8 cellular contexts compared by ENCODE assay signal in the genomic region with DNA sequence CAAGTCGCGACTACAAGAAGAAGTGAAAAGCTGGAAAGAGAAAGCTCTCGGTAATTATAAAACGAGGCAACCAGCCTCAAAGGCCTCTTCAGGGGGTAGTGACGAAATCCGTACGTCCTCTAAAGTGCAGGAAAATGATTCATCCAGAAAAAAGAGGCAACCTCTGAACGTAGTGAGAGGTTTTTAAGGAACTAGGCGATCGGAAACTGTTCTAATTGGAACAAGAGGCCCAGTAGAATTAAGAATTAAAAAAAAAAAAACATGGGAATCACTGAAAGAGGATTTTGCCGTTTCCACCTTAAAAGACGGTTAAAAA. TPM values are rescaled to one million over a fixed set of nuclear protein-coding genes. Genes with fewer than 3 reads are reported as not detected.
DNase-seq lines count a peak whose midpoint lies in the region; ATAC-seq and TF ChIP-seq lines count a peak whose summit lies in the region.

No MANE protein-coding gene starts in this region.

- peak overlapping the region; percentile 98 to 100 for H3K27ac Mint-ChIP-seq in activated naive CD4-positive, alpha-beta T cell treated with anti-CD3 and anti-CD28 coated beads, Interleukin-2, amount 50 U/mL, for 72 hours

- DNase-seq in AG04450 (ENCODE audit: low read depth, low spot score) (no peak), right cardiac atrium (no peak), NCI-H2171 (lab: John Stamatoyannopoulos, UW) (no peak)
- DNase-seq in activated naive CD4-positive, alpha-beta T cell treated with anti-CD3 and anti-CD28 coated beads, Interleukin-2, amount 50 U/mL, for 72 hours (ENCODE audit: low spot score in 2 of 2) = no peak
- DNase-seq in stimulated activated CD4-positive, alpha-beta T cell treated with anti-CD3 and anti-CD28 coated beads, Interleukin-12 subunit alpha, Interleukin-12 subunit beta, amount 100 ng/mL, for 4 hours = no peak
- DNase-seq in activated effector memory CD4-positive, alpha-beta T cell treated with anti-CD3 and anti-CD28 coated beads, Interleukin-2, amount 50 U/mL, for 16 hours = no peak

- H3K4me1 ChIP-seq in HUES6 (ENCODE audit: control insufficient read depth, insufficient read depth, low read length) (peaks cover 22% of the 10 kb centered on the region), right cardiac atrium (ENCODE audit: control insufficient read depth, insufficient read depth, low read length) (peaks cover 6% of the 10 kb centered on the region)

- peaks cover 47% of the 10 kb centered on the region for H3K36me3 ChIP-seq in HUES6 (ENCODE audit: control insufficient read depth, insufficient read depth, low read length)

- intact Hi-C loops in right cardiac atrium (cut with DNase I) = loop anchor here in 3 of 4 donors (5.0 kb wide), 2 partner anchors 103 to 108 kb away; no protein-coding TSS in a partner anchor

- peak in 1 of 2 donors; percentile 21 for ATAC-seq in activated naive CD4-positive, alpha-beta T cell treated with anti-CD3 and anti-CD28 coated beads, Interleukin-2, amount 50 U/mL, for 72 hours
- peak in 1 of 2 donors; percentile 16 for ATAC-seq in right cardiac atrium

- H3K9me3 ChIP-seq in AG04450 (ENCODE audit: control insufficient read depth, insufficient read depth, low read length) = no peaks in the 10 kb centered on the region; the same call in 1 of the 2 replicates
- no peaks in the 10 kb centered on the region for H3K9me3 ChIP-seq in HUES6 (ENCODE audit: control insufficient read depth, insufficient read depth, low read depth, low read length)
- H3K9me3 ChIP-seq in right cardiac atrium (ENCODE audit: control insufficient read depth, low read length) = no peaks in the 10 kb centered on the region

- H3K27ac ChIP-seq in AG04450 (ENCODE audit: low read depth, low read length) (peak overlapping the region; percentile 91), HUES6 (ENCODE audit: low read depth, low read length) (peak overlapping the region; percentile 93), right cardiac atrium (ENCODE audit: low read length) (peak overlapping the region; percentile 99), skin epidermis (peak overlapping the region; percentile 90 to 100 (median 99))

- under 1% methylated on average over 12 of the region's 12 CpGs for WGBS in right cardiac atrium

- peak overlapping the region; percentile 96 for H3K4me3 ChIP-seq in AG04450 (ENCODE audit: low read depth, low read length)
- peak overlapping the region; percentile 89 for H3K4me3 ChIP-seq in HUES6 (ENCODE audit: low read depth, low read length)
- H3K4me3 ChIP-seq in right cardiac atrium (ENCODE audit: low read length) = peak overlapping the region; percentile 97
- peak overlapping the region; percentile 54 to 97 (median 84) for H3K4me3 ChIP-seq in skin epidermis

- H3K36me3 Mint-ChIP-seq in activated naive CD4-positive, alpha-beta T cell treated with anti-CD3 and anti-CD28 coated beads, Interleukin-2, amount 50 U/mL, for 72 hours = peaks cover 33 to 54% of the 10 kb centered on the region in 2 donors

- no peak for TF ChIP-seq CTCF in AG04450 (IDR thresholded peaks at IDR 0.05; ENCODE audit: low read depth, low read length)

- H3K9me3 Mint-ChIP-seq in activated naive CD4-positive, alpha-beta T cell treated with anti-CD3 and anti-CD28 coated beads, Interleukin-2, amount 50 U/mL, for 72 hours = no peaks in the 10 kb centered on the region

- CTCF ChIA-PET in AG04450 (lab: Charles Lee) = interaction anchor here (0.7 to 3.3 kb wide), 5 partner anchors 68 to 233 kb away, joined by 3 to 35 read pairs (median 5); no protein-coding TSS in a partner anchor

- POLR2A ChIA-PET in AG04450 (lab: Yijun Ruan, JAX) = interaction anchor here (0.6 to 3.4 kb wide), 11 partner anchors 9 to 407 kb away, joined by 3 to 38 read pairs (median 4); no protein-coding TSS in a partner anchor

- H3K9ac ChIP-seq in HUES6 (ENCODE audit: low read length) = peak overlapping the region; percentile 98

- H3K27me3 ChIP-seq in AG04450 (ENCODE audit: control insufficient read depth, insufficient read depth, low read length) = no peaks in the 10 kb centered on the region
- no peaks in the 10 kb centered on the region for H3K27me3 ChIP-seq in HUES6 (ENCODE audit: control insufficient read depth, insufficient read depth, low read length)
- no peaks in the 10 kb centered on the region for H3K27me3 ChIP-seq in right cardiac atrium (ENCODE audit: control insufficient read depth, insufficient read depth)

RNA-seq across cellular contexts. Expression of a gene that starts 1.0 kb away (rescaled TPM):
- polyA plus RNA-seq in AG04450 (2011; rRNA removed) (260 and 329 TPM in 2 replicates), right cardiac atrium (74.5 TPM)
- 434 and 500 TPM in 2 replicates for polyA minus RNA-seq in AG04450 (2011; rRNA and poly(A)+ RNA removed)
- total RNA-seq in activated naive CD4-positive, alpha-beta T cell treated with anti-CD3 and anti-CD28 coated beads, Interleukin-2, amount 50 U/mL, for 72 hours = 100 to 1,000 TPM; 148 to 197 TPM
- 100 to 1,000 TPM; 197 to 433 (median 236) TPM for total RNA-seq in right cardiac atrium

RNA-seq across cellular contexts. Expression of a gene that starts 31.1 kb away (rescaled TPM):
- polyA plus RNA-seq in AG04450 (2011; rRNA removed) (0.61 and 0.74 TPM in 2 replicates), right cardiac atrium (10.4 TPM)
- polyA minus RNA-seq in AG04450 (2011; rRNA and poly(A)+ RNA removed) = 0.83 and 1.6 TPM in 2 replicates
- 1 to 10 TPM in 1 of 2 donors, under 1 TPM in 1; 0.41 to 1.8 TPM for total RNA-seq in activated naive CD4-positive, alpha-beta T cell treated with anti-CD3 and anti-CD28 coated beads, Interleukin-2, amount 50 U/mL, for 72 hours
- total RNA-seq in right cardiac atrium = 10 to 100 TPM; 20.6 to 25.7 (median 23.2) TPM

Comparison
In these comparisons a context has a peak if more than half of its experiments do, and no peak if none do; other contexts are left out.
1. RNA of a gene that starts 31.1 kb away (total RNA-seq): 20.6 to 25.7 TPM in right cardiac atrium; 0.41 to 1.8 TPM in activated naive CD4-positive, alpha-beta T cell treated with anti-CD3 and anti-CD28 coated beads, Interleukin-2, amount 50 U/mL, for 72 hours; every median in the first group is over 4 times any median in the second.
2. Peak in every context shown above with its lines, with median percentiles within 50 percentile points of each other: H3K27ac ChIP-seq and H3K4me3 ChIP-seq.